21 cellular contexts compared by ENCODE assay signal in the genomic region with DNA sequence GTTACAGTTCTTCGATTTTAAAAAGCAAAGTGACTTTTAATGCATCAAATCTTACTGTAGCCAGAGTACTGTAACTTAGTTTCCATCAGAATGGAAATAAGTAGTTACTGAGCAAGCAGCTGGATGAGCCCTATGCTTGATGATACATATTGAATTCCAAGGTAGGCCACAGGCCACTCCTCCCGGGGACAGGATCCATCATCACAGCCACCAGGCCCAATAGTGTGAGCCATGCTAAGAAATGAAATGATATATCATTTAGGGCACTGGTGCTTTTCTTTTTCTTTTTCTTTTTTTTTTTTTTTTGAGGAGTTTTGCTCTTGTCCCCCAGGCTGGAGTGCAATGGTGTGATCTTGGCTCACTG. TPM values are rescaled to one million over a fixed set of nuclear protein-coding genes. Genes with fewer than 3 reads are reported as not detected.
DNase-seq lines count a peak whose midpoint lies in the region; ATAC-seq and TF ChIP-seq lines count a peak whose summit lies in the region.
"Had no signal": no experiment of that assay in that cellular context is flagged by ENCODE, and none has a peak within 500 bp of the region (broad histone marks: within the 10 kb centered on the region; RNA-seq: fewer than 3 reads in every experiment).

No MANE protein-coding gene starts in this region.

- no peak for TF ChIP-seq POLR2A in gastroesophageal sphincter (IDR thresholded peaks at IDR 0.05)

- peaks cover 36% of the 10 kb centered on the region for H3K4me1 Mint-ChIP-seq in stimulated activated memory B cell treated with anti-CD40 and anti-IgM and Interleukin-4, amounts not matched to agents 10 μg/mL and 1 μg/mL and 100 μg/mL, for 72 hours
- H3K4me1 Mint-ChIP-seq: immature natural killer cell; stimulated activated effector memory CD8-positive, alpha-beta T cell treated with anti-CD3 and anti-CD28 coated beads, Interleukin-12 subunit alpha, Interleukin-12 subunit beta, amount 100 ng/mL, for 72 hours had no signal

- TF ChIP-seq EP300 in gastroesophageal sphincter (IDR thresholded peaks at IDR 0.05): no peak

- no peak overlapping the region for H3K4me3 ChIP-seq in heart right ventricle
- no peak overlapping the region for H3K4me3 ChIP-seq in gastroesophageal sphincter
- H3K4me3 ChIP-seq: pancreas had no signal

- no peaks in the 10 kb centered on the region for H3K27me3 Mint-ChIP-seq in stimulated activated memory B cell treated with anti-CD40 and anti-IgM and Interleukin-4, amounts not matched to agents 10 μg/mL and 1 μg/mL and 100 μg/mL, for 72 hours
- H3K27me3 Mint-ChIP-seq: naive thymus-derived CD4-positive, alpha-beta T cell had no signal

- TF ChIP-seq CTCF in heart right ventricle (IDR thresholded peaks at IDR 0.05): no peak
- TF ChIP-seq CTCF in gastroesophageal sphincter (IDR thresholded peaks at IDR 0.05): no peak

- DNase-seq in heart right ventricle: no peak
- no peak for DNase-seq in left ventricle myocardium superior
- DNase-seq in LHCN-M2 (ENCODE audit: low read depth): peak; percentile 53
- DNase-seq in activated CD4-positive, CD25-positive, alpha-beta regulatory T cell treated with anti-CD3 and anti-CD28 coated beads, Interleukin-2, amount 50 U/mL, for 72 hours: no peak
- no peak for DNase-seq in NCI-H69 (lab: John Stamatoyannopoulos, UW)
- DNase-seq in NCI-H2029 (lab: John Stamatoyannopoulos, UW): no peak
- DNase-seq: brain microvascular endothelial cell; COR-L47; immature natural killer cell; Kasumi-1; naive thymus-derived CD4-positive, alpha-beta T cell; NCI-H1105; NCI-H2081 treated with DMSO at 0.1 percent for 48 hours; pancreas had no signal

- no peak overlapping the region for H3K4me3 Mint-ChIP-seq in stimulated activated memory B cell treated with anti-CD40 and anti-IgM and Interleukin-4, amounts not matched to agents 10 μg/mL and 1 μg/mL and 100 μg/mL, for 72 hours
- H3K4me3 Mint-ChIP-seq: activated T-helper 1 cell treated with anti-CD3 and anti-CD28 coated beads, Interleukin-12 subunit alpha, Interleukin-12 subunit beta, Interleukin-2, Interleukin-4 antibody, amounts not matched to agents 30 ng/mL and 10 ng/mL and 1 ng/mL, durations not matched to agents 14 hours and 24 hours and 36 hours; H9; immature natural killer cell; naive thymus-derived CD4-positive, alpha-beta T cell; stimulated activated effector memory CD8-positive, alpha-beta T cell treated with anti-CD3 and anti-CD28 coated beads, Interleukin-12 subunit alpha, Interleukin-12 subunit beta, amount 100 ng/mL, for 72 hours; T-helper 2 cell treated with Interferon-gamma antibody and Interleukin-4, amounts not matched to agents 5 μg/mL and 100 μg/mL, for 36 hours had no signal

- intact Hi-C loops in heart right ventricle (cut with DNase I): no loop called here
- intact Hi-C loops in left ventricle myocardium superior (cut with micrococcal nuclease): no loop called here

- H3K27me3 ChIP-seq in heart right ventricle (no peaks in the 10 kb centered on the region), gastroesophageal sphincter (no peaks in the 10 kb centered on the region)
- H3K27me3 ChIP-seq: brain microvascular endothelial cell, pancreas had no signal

- ATAC-seq in heart right ventricle (no peak), left ventricle myocardium superior (no peak), gastroesophageal sphincter (no peak)
- ATAC-seq in stimulated activated memory B cell treated with anti-CD40 and anti-IgM and Interleukin-4, amounts not matched to agents 10 μg/mL and 1 μg/mL and 100 μg/mL, for 72 hours: no peak
- ATAC-seq: naive thymus-derived CD4-positive, alpha-beta T cell; pancreas; SK-N-SH treated with all-trans-retinoic acid at 6 μM for 48 hours; stimulated activated effector memory CD8-positive, alpha-beta T cell treated with anti-CD3 and anti-CD28 coated beads, Interleukin-12 subunit alpha, Interleukin-12 subunit beta, amount 100 ng/mL, for 72 hours had no signal

- H3K36me3 ChIP-seq in heart right ventricle (peaks cover 0 to 13% (median 0%) of the 10 kb centered on the region in 9 donors), gastroesophageal sphincter (peaks cover 0 to 15% of the 10 kb centered on the region in 2 donors)
- H3K36me3 ChIP-seq: brain microvascular endothelial cell, pancreas had no signal

- peaks cover 3 to 44% (median 29%) of the 10 kb centered on the region in 9 donors for H3K4me1 ChIP-seq in heart right ventricle
- H3K4me1 ChIP-seq in gastroesophageal sphincter: peaks cover 0 to 33% (median 23%) of the 10 kb centered on the region in 3 donors

- peak overlapping the region; percentile 59 for H3K27ac Mint-ChIP-seq in stimulated activated memory B cell treated with anti-CD40 and anti-IgM and Interleukin-4, amounts not matched to agents 10 μg/mL and 1 μg/mL and 100 μg/mL, for 72 hours
- H3K27ac Mint-ChIP-seq: activated T-helper 1 cell treated with anti-CD3 and anti-CD28 coated beads, Interleukin-12 subunit alpha, Interleukin-12 subunit beta, Interleukin-2, Interleukin-4 antibody, amounts not matched to agents 30 ng/mL and 10 ng/mL and 1 ng/mL, durations not matched to agents 14 hours and 24 hours and 36 hours; immature natural killer cell; stimulated activated effector memory CD8-positive, alpha-beta T cell treated with anti-CD3 and anti-CD28 coated beads, Interleukin-12 subunit alpha, Interleukin-12 subunit beta, amount 100 ng/mL, for 72 hours had no signal

- H3K9me3 ChIP-seq in heart right ventricle: no peaks in the 10 kb centered on the region
- no peaks in the 10 kb centered on the region for H3K9me3 ChIP-seq in gastroesophageal sphincter
- H3K9me3 ChIP-seq: pancreas had no signal

- no peaks in the 10 kb centered on the region for H3K9me3 Mint-ChIP-seq in stimulated activated memory B cell treated with anti-CD40 and anti-IgM and Interleukin-4, amounts not matched to agents 10 μg/mL and 1 μg/mL and 100 μg/mL, for 72 hours
- H3K9me3 Mint-ChIP-seq: activated T-helper 1 cell treated with anti-CD3 and anti-CD28 coated beads, Interleukin-12 subunit alpha, Interleukin-12 subunit beta, Interleukin-2, Interleukin-4 antibody, amounts not matched to agents 30 ng/mL and 10 ng/mL and 1 ng/mL, durations not matched to agents 14 hours and 24 hours and 36 hours; H9; immature natural killer cell; stimulated activated effector memory CD8-positive, alpha-beta T cell treated with anti-CD3 and anti-CD28 coated beads, Interleukin-12 subunit alpha, Interleukin-12 subunit beta, amount 100 ng/mL, for 72 hours; T-helper 2 cell treated with Interferon-gamma antibody and Interleukin-4, amounts not matched to agents 5 μg/mL and 100 μg/mL, for 36 hours had no signal

- WGBS in heart right ventricle, 2 donors: 88 to 90% methylated on average over 2 of the region's 2 CpGs
- WGBS in gastroesophageal sphincter (ENCODE audit: low coverage in 1 of 2), 2 donors: 50 to 73% methylated on average over 2 of the region's 2 CpGs

- H3K27ac ChIP-seq in heart right ventricle (peak overlapping the region in 9 of 10 donors; percentile 33 to 93 (median 74)), gastroesophageal sphincter (peak overlapping the region in 3 of 4 donors; percentile 36 to 69 (median 65))
- H3K27ac ChIP-seq: pancreas had no signal

- peaks cover 52% of the 10 kb centered on the region for H3K36me3 Mint-ChIP-seq in stimulated activated memory B cell treated with anti-CD40 and anti-IgM and Interleukin-4, amounts not matched to agents 10 μg/mL and 1 μg/mL and 100 μg/mL, for 72 hours

RNA-seq across cellular contexts. Expression of a gene that starts 42.9 kb away (rescaled TPM):
- total RNA-seq in heart right ventricle (100 to 1,000 TPM; 454 to 532 (median 524) TPM), left ventricle myocardium superior (563 TPM), LHCN-M2 (2014; rRNA removed) (80.2 and 85.7 TPM in 2 replicates), gastroesophageal sphincter (100 to 1,000 TPM; 121 to 340 (median 231) TPM)
- polyA plus RNA-seq in heart right ventricle: 100 to 1,000 TPM; 149 to 346 TPM
- polyA plus RNA-seq in LHCN-M2 (2012): 1,225 TPM
